ENCODE assay signal across 35 cellular contexts in genomic region chr3:138157743-138158142, GRCh38. TPM values are rescaled to one million over a fixed set of nuclear protein-coding genes. Genes with fewer than 3 reads are reported as not detected.
"Had no signal": no experiment of that assay in that cellular context is flagged by ENCODE, and none has a peak within 500 bp of the region (broad histone marks: within the 10 kb centered on the region; RNA-seq: fewer than 3 reads in every experiment).

No MANE protein-coding gene starts in this region.

- H3K27ac ChIP-seq: colonic mucosa, epithelial cell of prostate, esophagus squamous epithelium, gastrocnemius medialis, heart right ventricle, left lung, lower lobe of right lung had no signal

- H3K27me3 Mint-ChIP-seq: dendritic cell treated with granulocyte-macrophage colony-stimulating factor and Interleukin-4, amounts not matched to agents 40 ng/mL and 50 ng/mL, for 4 days; effector memory CD8-positive, alpha-beta T cell had no signal

- H3K4me3 Mint-ChIP-seq: dendritic cell treated with granulocyte-macrophage colony-stimulating factor and Interleukin-4, amounts not matched to agents 40 ng/mL and 50 ng/mL, for 4 days; effector memory CD8-positive, alpha-beta T cell; endodermal cell; mesothelial cell of epicardium; naive B cell had no signal

- H3K9me3 ChIP-seq: colonic mucosa, gastrocnemius medialis, lower lobe of right lung, mucosa of descending colon had no signal

- H3K4me1 Mint-ChIP-seq: endodermal cell, mesothelial cell of epicardium, naive B cell had no signal

- H3K4me3 ChIP-seq: colonic mucosa, esophagus squamous epithelium, gastrocnemius medialis, heart right ventricle, left lung, lower lobe of right lung, mucosa of descending colon had no signal

- H3K27me3 ChIP-seq: colonic mucosa, esophagus squamous epithelium, gastrocnemius medialis, heart right ventricle, left lung had no signal

- H3K27ac Mint-ChIP-seq: dendritic cell treated with granulocyte-macrophage colony-stimulating factor and Interleukin-4, amounts not matched to agents 40 ng/mL and 50 ng/mL, for 4 days; effector memory CD8-positive, alpha-beta T cell; endodermal cell; mesothelial cell of epicardium; naive B cell had no signal

- FAIRE-seq: endometrium, islet of Langerhans, keratinocyte had no signal

- H3K4me1 ChIP-seq: colonic mucosa, esophagus squamous epithelium, gastrocnemius medialis, heart right ventricle, left lung, lower lobe of right lung had no signal

- DNase-seq: colonic mucosa; cortex of kidney; effector CD8-positive, alpha-beta T cell; effector memory CD8-positive, alpha-beta T cell; endodermal cell; erythroblast; esophagus squamous epithelium; foreskin fibroblast; foreskin melanocyte; gastrocnemius medialis; glutamatergic neuron; head of caudate nucleus; heart right ventricle; hippocampal formation; left cardiac atrium; left lung; left ventricle myocardium superior; lower lobe of right lung; mesenchymal stem cell; mucosa of descending colon; naive B cell had no signal

- ATAC-seq: effector memory CD8-positive, alpha-beta T cell; esophagus mucosa; gastrocnemius medialis; heart right ventricle; left cardiac atrium; left lung; left ventricle myocardium superior; lower lobe of right lung; mucosa of descending colon had no signal

RNA-seq across cellular contexts. Expression of gene A4GNT, which starts 25.6 kb away (rescaled TPM):
- total RNA-seq: colonic mucosa, dermis microvascular lymphatic vessel endothelial cell, endodermal cell, esophagus mucosa, esophagus squamous epithelium, gastrocnemius medialis, glomerular endothelial cell, heart right ventricle, kidney epithelial cell, left cardiac atrium, left lung, left ventricle myocardium superior, lower leg skin, lung microvascular endothelial cell, mesenteric fat pad, mesothelial cell of epicardium, mucosa of descending colon, myocyte had no signal
- polyA plus RNA-seq: heart right ventricle, keratinocyte had no signal
